26 cellular contexts compared by ENCODE assay signal in genomic region chr6:151448623-151449022, GRCh38. TPM values are rescaled to one million over a fixed set of nuclear protein-coding genes. Genes with fewer than 3 reads are reported as not detected.
A peak's percentile ranks its signal among the peaks of the same experiment; 100 is the strongest.
DNase-seq lines count a peak whose midpoint lies in the region; ATAC-seq and TF ChIP-seq lines count a peak whose summit lies in the region.
"Had no signal": no experiment of that assay in that cellular context is flagged by ENCODE, and none has a peak within 500 bp of the region (broad histone marks: within the 10 kb centered on the region; RNA-seq: fewer than 3 reads in every experiment).

No MANE protein-coding gene starts in this region.

- TF ChIP-seq CTCF in fibroblast of pulmonary artery (IDR thresholded peaks at IDR 0.05; ENCODE audit: low read length, missing control alignments): peak; percentile 6
- peak; percentile 17 for TF ChIP-seq CTCF in retinal pigment epithelial cell (conservative IDR thresholded peaks at IDR 0.05; ENCODE audit: low read depth, low read length)

- DNase-seq in DMS 273 (lab: John Stamatoyannopoulos, UW; ENCODE audit: unreplicated experiment): peak; percentile 10
- DNase-seq in DMS 273 treated with DMSO at 0.1 percent for 48 hours (lab: John Stamatoyannopoulos, UW): no peak
- DNase-seq in SK-MEL-5 (ENCODE audit: low read depth, low spot score): peak; percentile 32
- DNase-seq in fibroblast of pulmonary artery (ENCODE audit: low read depth): no peak
- DNase-seq in retinal pigment epithelial cell (ENCODE audit: low read depth): no peak
- no peak for DNase-seq in islet precursor cell
- DNase-seq: activated CD8-positive, alpha-beta T cell treated with anti-CD3 and anti-CD28 coated beads, Interleukin-2, amount 10 ng/mL, durations not matched to agents 7 days and 5 days; activated naive CD4-positive, alpha-beta T cell treated with anti-CD3 and anti-CD28 coated beads for 36 hours; activated T-cell treated with anti-CD3 and anti-CD28 coated beads, Interleukin-2, amount 50 U/mL, for 1 hour; BE2C; cerebellar nuclear complex; effector CD8-positive, alpha-beta T cell; esophagus squamous epithelium; GDM1; KG1; NCI-H1092; NCI-H2081 treated with DMSO at 0.1 percent for 48 hours; NCI-H510A treated with DMSO at 0.1 percent for 48 hours; stimulated activated CD4-positive, alpha-beta T cell treated with anti-CD3 and anti-CD28 coated beads, Interleukin-4, amount 100 ng/mL, for 24 hours; stimulated activated naive CD8-positive, alpha-beta T cell treated with anti-CD3 and anti-CD28 coated beads, Interleukin-15, amount 100 ng/mL, for 72 hours had no signal

- H3K4me3 ChIP-seq in fibroblast of pulmonary artery (replicated peaks; ENCODE audit: low read depth, low read length): no peak overlapping the region
- no peak overlapping the region for H3K4me3 ChIP-seq in retinal pigment epithelial cell (ENCODE audit: low read length)
- H3K4me3 ChIP-seq: esophagus squamous epithelium, smooth muscle cell, tibial nerve had no signal

- ATAC-seq in HG03175 (IDR thresholded peaks at IDR 0.05; ENCODE audit: unreplicated experiment) (no peak), esophagus mucosa (no peak)
- ATAC-seq: activated CD4-positive, CD25-positive, alpha-beta regulatory T cell treated with anti-CD3 and anti-CD28 coated beads, Interleukin-2, amount 50 U/mL, for 24 hours; activated CD8-positive, alpha-beta T cell treated with anti-CD3 and anti-CD28 coated beads, Interleukin-2, amount 10 ng/mL, durations not matched to agents 7 days and 5 days; left lobe of liver; stimulated activated naive CD8-positive, alpha-beta T cell treated with anti-CD3 and anti-CD28 coated beads, Interleukin-15, amount 100 ng/mL, for 72 hours had no signal

- in situ Hi-C loops in SK-MEL-5 (cut with HindIII; ENCODE audit: low pct_unique_long_range_greater_than_20kb, low sequenced_read_pairs): no loop called here

RNA-seq across cellular contexts. Expression of gene RMND1, which starts 3.3 kb away (rescaled TPM):
- total RNA-seq in SK-MEL-5 (2014; rRNA removed; shearing (Covaris generic)): 42.5 and 42.6 TPM in 2 replicates
- 20.4 and 21.7 TPM in 2 replicates for polyA plus RNA-seq in SK-MEL-5 (2015; cell fraction: cytosol; rRNA removed)
- 18.6 and 19.9 TPM in 2 replicates for polyA plus RNA-seq in SK-MEL-5 (2015; cell fraction: nucleus; rRNA removed)
- 14.2 TPM for total RNA-seq in esophagus mucosa

RNA-seq across cellular contexts. Expression of gene CCDC170, which starts 45.2 kb away (rescaled TPM):
- not detected in 2 replicates for total RNA-seq in SK-MEL-5 (2014; rRNA removed; shearing (Covaris generic))
- polyA plus RNA-seq in SK-MEL-5 (2015; cell fraction: cytosol; rRNA removed): not detected in 2 replicates
- not detected in 2 replicates for polyA plus RNA-seq in SK-MEL-5 (2015; cell fraction: nucleus; rRNA removed)
- total RNA-seq in esophagus mucosa: 0.04 TPM
- total RNA-seq: activated CD8-positive, alpha-beta T cell treated with anti-CD3 and anti-CD28 coated beads, Interleukin-2, amount 10 ng/mL, durations not matched to agents 7 days and 5 days; activated naive CD4-positive, alpha-beta T cell treated with anti-CD3 and anti-CD28 coated beads for 36 hours had no signal

RNA-seq across cellular contexts. Expression of gene ZBTB2, which starts 57.3 kb away (rescaled TPM):
- total RNA-seq in SK-MEL-5 (2014; rRNA removed; shearing (Covaris generic)): 14.3 and 17.7 TPM in 2 replicates
- polyA plus RNA-seq in SK-MEL-5 (2015; cell fraction: cytosol; rRNA removed): 11.6 and 12.9 TPM in 2 replicates
- polyA plus RNA-seq in SK-MEL-5 (2015; cell fraction: nucleus; rRNA removed): 4.9 and 5.5 TPM in 2 replicates
- total RNA-seq in esophagus mucosa: 5.3 TPM

Comparison
In these comparisons a context has a peak if more than half of its experiments do, and no peak if none do; other contexts are left out.
1. DNase-seq: peak in DMS 273 (single experiment) and SK-MEL-5 (single experiment); none in DMS 273 treated with DMSO at 0.1 percent for 48 hours (single experiment), fibroblast of pulmonary artery (single experiment), retinal pigment epithelial cell (single experiment) and islet precursor cell (single experiment).